25 cellular contexts compared by ENCODE assay signal in the genomic region with DNA sequence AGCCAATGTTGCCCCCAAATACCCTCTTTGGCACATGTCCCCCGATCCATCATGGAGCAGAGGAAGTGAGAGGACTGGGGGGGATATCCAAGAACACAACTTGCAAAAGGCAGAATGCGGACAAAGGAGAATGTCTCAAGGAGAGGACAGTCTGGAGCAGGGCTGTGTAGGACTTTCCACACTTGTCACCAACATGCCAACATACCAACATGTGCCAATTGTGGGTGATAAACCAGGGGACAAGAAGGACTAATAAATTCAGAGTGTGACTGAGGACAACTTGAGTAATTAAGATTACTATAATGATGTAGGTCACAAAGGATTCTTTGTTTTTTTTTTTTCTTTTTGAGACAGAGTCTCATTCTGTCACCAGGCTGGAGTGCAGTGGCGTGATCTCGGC. TPM values are rescaled to one million over a fixed set of nuclear protein-coding genes. Genes with fewer than 3 reads are reported as not detected.
DNase-seq lines count a peak whose midpoint lies in the region; ATAC-seq, FAIRE-seq and TF ChIP-seq lines count a peak whose summit lies in the region.
"Had no signal": no experiment of that assay in that cellular context is flagged by ENCODE, and none has a peak within 500 bp of the region (broad histone marks: within the 10 kb centered on the region; RNA-seq: fewer than 3 reads in every experiment).

No MANE protein-coding gene starts in this region.

- H3K27ac ChIP-seq in HepG2 (ENCODE audit: extremely low read length, insufficient read depth, low read length) (no peak overlapping the region), right lobe of liver (no peak overlapping the region), neural progenitor cell (no peak overlapping the region), endodermal cell (ENCODE audit: low read depth, low read length) (no peak overlapping the region)
- H3K27ac ChIP-seq: 22Rv1; BLaER1 treated with 17β-estradiol and CSF1 and Interleukin-3, amounts not matched to agents 10 nM and 100 nM; GM23248 had no signal

- H2AFZ ChIP-seq in HepG2 (ENCODE audit: low read length) (no peak overlapping the region), neural progenitor cell (replicated peaks) (peak overlapping the region; percentile 57)
- H2AFZ ChIP-seq: GM23248 had no signal

- H3K27me3 ChIP-seq in HepG2 (ENCODE audit: control insufficient read depth in 1 of 2, insufficient read depth in 2 of 2, low read length in 2 of 2), result no peaks in the 10 kb centered on the region; a peak in 1 of 5 replicates
- no peaks in the 10 kb centered on the region for H3K27me3 ChIP-seq in right lobe of liver
- no peaks in the 10 kb centered on the region for H3K27me3 ChIP-seq in neural progenitor cell
- peaks cover 41% of the 10 kb centered on the region for H3K27me3 ChIP-seq in endodermal cell (ENCODE audit: control insufficient read depth, insufficient read depth, low read length, poor library complexity, severe bottlenecking)
- H3K27me3 ChIP-seq: BE2C; BLaER1 treated with 17β-estradiol and CSF1 and Interleukin-3, amounts not matched to agents 10 nM and 100 nM had no signal

- H3K4me3 ChIP-seq in HepG2 (replicated peaks in 1 of 3; ENCODE audit: insufficient read depth in 1 of 3, low read depth in 2 of 3, low read length in 3 of 3) (no peak overlapping the region), right lobe of liver (no peak overlapping the region), neural progenitor cell (no peak overlapping the region), endodermal cell (ENCODE audit: low read length) (no peak overlapping the region)
- H3K4me3 ChIP-seq: BLaER1 treated with 17β-estradiol and CSF1 and Interleukin-3, amounts not matched to agents 10 nM and 100 nM; GM23248 had no signal

- H3K36me3 Mint-ChIP-seq in dendritic cell treated with granulocyte-macrophage colony-stimulating factor and Interleukin-4, amounts not matched to agents 40 ng/mL and 50 ng/mL, for 4 days (ENCODE audit: low read depth), result no peaks in the 10 kb centered on the region
- H3K36me3 Mint-ChIP-seq in neural progenitor cell (no peaks in the 10 kb centered on the region), endodermal cell (ENCODE audit: low read depth) (no peaks in the 10 kb centered on the region)
- H3K36me3 Mint-ChIP-seq: CD8-positive, alpha-beta T cell had no signal

- no peaks in the 10 kb centered on the region for H3K9me3 Mint-ChIP-seq in dendritic cell treated with granulocyte-macrophage colony-stimulating factor and Interleukin-4, amounts not matched to agents 40 ng/mL and 50 ng/mL, for 4 days
- H3K9me3 Mint-ChIP-seq in neural progenitor cell (no peaks in the 10 kb centered on the region), endodermal cell (no peaks in the 10 kb centered on the region)
- H3K9me3 Mint-ChIP-seq: CD4-positive, CD25-positive, alpha-beta regulatory T cell; CD8-positive, alpha-beta T cell had no signal

- H3K79me2 ChIP-seq in HepG2 (ENCODE audit: insufficient read depth, low read length), result no peaks in the 10 kb centered on the region
- no peaks in the 10 kb centered on the region for H3K79me2 ChIP-seq in neural progenitor cell (ENCODE audit: low read depth)

- no TSS peak for BruUV-seq in HepG2 (replicated peaks; lab: Mats Ljungman, UMichigan)

- no peak for FAIRE-seq in HepG2 (lab: Jason Lieb, UNC)
- FAIRE-seq: A204.1, G401.6, GM12892, GM19239, H1 had no signal

- no peak overlapping the region for H3K9ac ChIP-seq in HepG2 (ENCODE audit: insufficient read depth, low read depth, low read length)
- no peak overlapping the region for H3K9ac ChIP-seq in neural progenitor cell
- no peak overlapping the region for H3K9ac ChIP-seq in endodermal cell (ENCODE audit: extremely low read depth, low read length, poor library complexity, severe bottlenecking)
- H3K9ac ChIP-seq: BLaER1 treated with 17β-estradiol and CSF1 and Interleukin-3, amounts not matched to agents 10 nM and 100 nM; GM23248 had no signal

- ATAC-seq in HepG2 (peak; percentile 59), right lobe of liver (no peak), GM18520 (IDR thresholded peaks at IDR 0.05; ENCODE audit: unreplicated experiment) (no peak)
- ATAC-seq: CD8-positive, alpha-beta T cell had no signal

- peaks cover 42% of the 10 kb centered on the region for H3K4me1 Mint-ChIP-seq in dendritic cell treated with granulocyte-macrophage colony-stimulating factor and Interleukin-4, amounts not matched to agents 40 ng/mL and 50 ng/mL, for 4 days (ENCODE audit: low read depth)
- H3K4me1 Mint-ChIP-seq in neural progenitor cell, result peaks cover 3% of the 10 kb centered on the region
- H3K4me1 Mint-ChIP-seq in endodermal cell, result peaks cover 10% of the 10 kb centered on the region
- H3K4me1 Mint-ChIP-seq: CD4-positive, CD25-positive, alpha-beta regulatory T cell had no signal

- TF ChIP-seq CTCF in HepG2 (CRISPR knock-in tag; IDR thresholded peaks at IDR 0.05) (no peak), right lobe of liver (IDR thresholded peaks at IDR 0.05) (no peak), neural progenitor cell (IDR thresholded peaks at IDR 0.05) (no peak), endodermal cell (conservative IDR thresholded peaks at IDR 0.05) (no peak)

- H3K27ac Mint-ChIP-seq in dendritic cell treated with granulocyte-macrophage colony-stimulating factor and Interleukin-4, amounts not matched to agents 40 ng/mL and 50 ng/mL, for 4 days, result peak overlapping the region; percentile 1
- H3K27ac Mint-ChIP-seq in neural progenitor cell (peak overlapping the region; percentile 55), endodermal cell (no peak overlapping the region)
- H3K27ac Mint-ChIP-seq: CD4-positive, CD25-positive, alpha-beta regulatory T cell; CD8-positive, alpha-beta T cell had no signal

- intact Hi-C loops in HepG2 (cut with micrococcal nuclease; ENCODE audit: unreplicated experiment) (no loop called here), right lobe of liver (cut with DNase I) (no loop called here)
- intact Hi-C loops in dendritic cell treated with granulocyte-macrophage colony-stimulating factor and Interleukin-4, amounts not matched to agents 40 ng/mL and 50 ng/mL, for 4 days (cut with micrococcal nuclease), result no loop called here

- TF ChIP-seq POLR2A in HepG2 (IDR thresholded peaks at IDR 0.05; ENCODE audit: insufficient read depth in 1 of 2, low read depth in 2 of 2, low read length in 2 of 2) (no peak), right lobe of liver (IDR thresholded peaks at IDR 0.05) (no peak)

- TF ChIP-seq RAD21 in HepG2 (CRISPR knock-in tag; IDR thresholded peaks at IDR 0.05), result no peak

- no peaks in the 10 kb centered on the region for H3K27me3 Mint-ChIP-seq in dendritic cell treated with granulocyte-macrophage colony-stimulating factor and Interleukin-4, amounts not matched to agents 40 ng/mL and 50 ng/mL, for 4 days
- peaks cover 2% of the 10 kb centered on the region for H3K27me3 Mint-ChIP-seq in neural progenitor cell (ENCODE audit: insufficient read depth, low read depth)
- H3K27me3 Mint-ChIP-seq in endodermal cell (ENCODE audit: insufficient read depth), result peaks cover 58% of the 10 kb centered on the region

- in situ Hi-C loops in HepG2 (cut with HindIII; ENCODE audit: extremely low pct_ligation_motif_present, low pct_unique_long_range_greater_than_20kb), result no loop called here

- CTCF ChIA-PET in HepG2 (lab: Yijun Ruan, JAX; ENCODE audit: low intra/inter-chr PET ratio, low total read pairs), result no interaction called here

- H3K4me3 Mint-ChIP-seq in dendritic cell treated with granulocyte-macrophage colony-stimulating factor and Interleukin-4, amounts not matched to agents 40 ng/mL and 50 ng/mL, for 4 days, result no peak overlapping the region
- H3K4me3 Mint-ChIP-seq in neural progenitor cell, result no peak overlapping the region
- H3K4me3 Mint-ChIP-seq in endodermal cell, result no peak overlapping the region
- H3K4me3 Mint-ChIP-seq: CD4-positive, CD25-positive, alpha-beta regulatory T cell; CD8-positive, alpha-beta T cell had no signal

- no peaks in the 10 kb centered on the region for H3K9me3 ChIP-seq in HepG2 (ENCODE audit: low read length)
- no peaks in the 10 kb centered on the region for H3K9me3 ChIP-seq in right lobe of liver
- no peaks in the 10 kb centered on the region for H3K9me3 ChIP-seq in neural progenitor cell (ENCODE audit: low read depth)
- no peaks in the 10 kb centered on the region for H3K9me3 ChIP-seq in endodermal cell (ENCODE audit: control insufficient read depth, low read length)
- H3K9me3 ChIP-seq: BE2C, Caco-2 had no signal

- TF ChIP-seq EP300 in HepG2 (IDR thresholded peaks at IDR 0.05; ENCODE audit: low read depth in 2 of 2, low read length in 2 of 2) (no peak), HepG2 (CRISPR knock-in tag; IDR thresholded peaks at IDR 0.05; ENCODE audit: borderline replicate concordance) (no peak)

- POLR2A ChIA-PET in HepG2 (lab: Yijun Ruan, JAX), result interaction anchor here (0.7 to 2.0 kb wide), 2 partner anchors 12 kb away, joined by 3 to 6 read pairs; a partner anchor contains a TSS

- DNase-seq in HepG2 (ENCODE audit: low spot score), result no peak
- no peak for DNase-seq in right lobe of liver
- DNase-seq in neural progenitor cell (ENCODE audit: low spot score), result no peak
- no peak for DNase-seq in NCI-H774 (lab: John Stamatoyannopoulos, UW)
- no peak for DNase-seq in endodermal cell
- no peak for DNase-seq in activated CD4-positive, CD25-positive, alpha-beta regulatory T cell treated with anti-CD3 and anti-CD28 coated beads, Interleukin-2, amount 50 U/mL, for 72 hours
- DNase-seq: BE2C; CD4-positive, CD25-positive, alpha-beta regulatory T cell; CD8-positive, alpha-beta T cell; DMS153; DND-41; GM23248; H7; HCEC 1CT had no signal

- H3K4me2 ChIP-seq in HepG2 (ENCODE audit: low read depth, low read length), result peak overlapping the region; percentile 20
- no peak overlapping the region for H3K4me2 ChIP-seq in neural progenitor cell
- H3K4me2 ChIP-seq: BLaER1 treated with 17β-estradiol and CSF1 and Interleukin-3, amounts not matched to agents 10 nM and 100 nM had no signal

- H3K36me3 ChIP-seq in HepG2 (replicated peaks in 1 of 2; ENCODE audit: control insufficient read depth in 1 of 2, insufficient read depth in 2 of 2, low read length in 2 of 2) (no peaks in the 10 kb centered on the region), right lobe of liver (no peaks in the 10 kb centered on the region), neural progenitor cell (no peaks in the 10 kb centered on the region), endodermal cell (ENCODE audit: control insufficient read depth, insufficient read depth, low read length) (no peaks in the 10 kb centered on the region)
- H3K36me3 ChIP-seq: BE2C; BLaER1 treated with 17β-estradiol and CSF1 and Interleukin-3, amounts not matched to agents 10 nM and 100 nM had no signal

- H3F3A ChIP-seq in neural progenitor cell (ENCODE audit: low read depth), result no peaks in the 10 kb centered on the region

- no peaks in the 10 kb centered on the region for H4K20me1 ChIP-seq in HepG2 (ENCODE audit: insufficient read depth, low read length)
- H4K20me1 ChIP-seq in neural progenitor cell (ENCODE audit: low read depth), result no peaks in the 10 kb centered on the region
- H4K20me1 ChIP-seq: BLaER1 treated with 17β-estradiol and CSF1 and Interleukin-3, amounts not matched to agents 10 nM and 100 nM had no signal

- WGBS in HepG2 (ENCODE audit: low lambda C conversion rate), result 48% methylated on average over 4 of the region's 4 CpGs
- WGBS in right lobe of liver (ENCODE audit: insufficient coverage, low coverage, low lambda C conversion rate, missing lambda C conversion rate), result 65% methylated on average over 2 of the region's 4 CpGs
- WGBS in endodermal cell (ENCODE audit: insufficient coverage in 1 of 2, insufficient read length in 1 of 2), 2 experiments, result 93 to 100% methylated on average over 3 to 4 of the region's 4 CpGs

- H3K4me1 ChIP-seq in HepG2 (ENCODE audit: insufficient read depth, low read length) (peaks cover 34% of the 10 kb centered on the region), right lobe of liver (no peaks in the 10 kb centered on the region), neural progenitor cell (peaks cover 5% of the 10 kb centered on the region), endodermal cell (ENCODE audit: control insufficient read depth, insufficient read depth, low read length) (no peaks in the 10 kb centered on the region)
- H3K4me1 ChIP-seq: BE2C had no signal

RNA-seq across cellular contexts. Expression of a gene that starts 8.8 kb away (rescaled TPM):
- total RNA-seq in HepG2 (2016; rRNA removed; fragmentation: Illumina TruSeq; extraction: Trizol) (not detected in 2 replicates), right lobe of liver (under 1 TPM; 0.06 to 0.33 (median 0.09) TPM), neural progenitor cell (ENCODE audit: low replicate concordance) (0.13 and 0.25 TPM in 2 replicates), endodermal cell (not detected)
- total RNA-seq in HepG2 (2016; cell fraction: cytosol; rRNA removed; fragmentation: Illumina TruSeq; extraction: Trizol; ENCODE audit: low read depth), result not detected in 2 replicates
- 0.11 TPM in 1 of 2 replicates, not detected in the other for total RNA-seq in HepG2 (2016; cell fraction: insoluble cytoplasmic fraction; rRNA removed; fragmentation: Illumina TruSeq; extraction: Trizol)
- not detected in 2 replicates for total RNA-seq in HepG2 (2016; cell fraction: membrane; rRNA removed; fragmentation: Illumina TruSeq; extraction: Trizol)
- 0.09 and 0.12 TPM in 2 replicates for total RNA-seq in HepG2 (2016; cell fraction: nucleus; rRNA removed; fragmentation: Illumina TruSeq; extraction: Trizol)
- polyA plus RNA-seq in HepG2 (2011; rRNA removed), result 0.42 and 0.46 TPM in 2 replicates
- 0.16 and 0.17 TPM in 2 replicates for polyA plus RNA-seq in HepG2 (2011; cell fraction: cytosol; rRNA removed)
- 0.64 and 1.1 TPM in 2 replicates for polyA plus RNA-seq in HepG2 (2011; cell fraction: nucleus; rRNA removed)
- 0.05 and 0.16 TPM in 2 replicates for polyA plus RNA-seq in HepG2 (2012)
- not detected in 2 replicates for polyA plus RNA-seq in HepG2 (2016; cell fraction: cytosol; fragmentation: Illumina TruSeq; extraction: Trizol; ENCODE audit: low read depth)
- 0.11 TPM in 1 of 2 replicates, not detected in the other for polyA plus RNA-seq in HepG2 (2016; cell fraction: insoluble cytoplasmic fraction; fragmentation: Illumina TruSeq; extraction: Trizol; ENCODE audit: low read depth)
- polyA plus RNA-seq in HepG2 (2016; cell fraction: membrane; fragmentation: Illumina TruSeq; extraction: Trizol; ENCODE audit: low read depth), result not detected in 2 replicates
- polyA plus RNA-seq in HepG2 (2016; cell fraction: nucleus; fragmentation: Illumina TruSeq; extraction: Trizol; ENCODE audit: insufficient read depth, low read depth), result 0.15 and 0.28 TPM in 2 replicates
- polyA minus RNA-seq in HepG2 (2011; rRNA and poly(A)+ RNA removed; ENCODE audit: low replicate concordance), result 0.42 TPM in 1 of 2 replicates, not detected in the other
- 0.26 TPM in 1 of 2 replicates, not detected in the other for polyA minus RNA-seq in HepG2 (2011; cell fraction: cytosol; rRNA and poly(A)+ RNA removed)
- polyA minus RNA-seq in HepG2 (2011; cell fraction: nucleus; rRNA and poly(A)+ RNA removed), result 0.39 and 0.50 TPM in 2 replicates
- polyA plus RNA-seq in endodermal cell (2013, experiment 1 of 2), result 0.14 TPM
- 0.17 TPM for polyA plus RNA-seq in endodermal cell (2013, experiment 2 of 2)
- total RNA-seq: CD4-positive, CD25-positive, alpha-beta regulatory T cell; CD8-positive, alpha-beta T cell; GM23248 had no signal
- polyA plus RNA-seq: AG04450; CD4-positive, CD25-positive, alpha-beta regulatory T cell; GM23248 had no signal

RNA-seq across cellular contexts. Expression of a gene that starts 11.9 kb away (rescaled TPM):
- total RNA-seq in HepG2 (2016; rRNA removed; fragmentation: Illumina TruSeq; extraction: Trizol) (67.3 and 74.9 TPM in 2 replicates), right lobe of liver (10 to 100 TPM; 37.9 to 53.3 (median 45.3) TPM), neural progenitor cell (ENCODE audit: low replicate concordance) (60.8 and 65.0 TPM in 2 replicates), endodermal cell (10 to 100 TPM; 36.4 to 40.6 TPM)
- 7.2 and 7.5 TPM in 2 replicates for total RNA-seq in HepG2 (2016; cell fraction: cytosol; rRNA removed; fragmentation: Illumina TruSeq; extraction: Trizol; ENCODE audit: low read depth)
- total RNA-seq in HepG2 (2016; cell fraction: insoluble cytoplasmic fraction; rRNA removed; fragmentation: Illumina TruSeq; extraction: Trizol), result 67.5 and 68.5 TPM in 2 replicates
- total RNA-seq in HepG2 (2016; cell fraction: membrane; rRNA removed; fragmentation: Illumina TruSeq; extraction: Trizol), result 20.7 and 21.7 TPM in 2 replicates
- total RNA-seq in HepG2 (2016; cell fraction: nucleus; rRNA removed; fragmentation: Illumina TruSeq; extraction: Trizol), result 113 and 120 TPM in 2 replicates
- polyA plus RNA-seq in HepG2 (2011; rRNA removed), result 52.0 and 66.3 TPM in 2 replicates
- 29.4 and 43.0 TPM in 2 replicates for polyA plus RNA-seq in HepG2 (2011; cell fraction: cytosol; rRNA removed)
- polyA plus RNA-seq in HepG2 (2011; cell fraction: nucleus; rRNA removed), result 53.6 and 57.1 TPM in 2 replicates
- polyA plus RNA-seq in HepG2 (2012), result 53.3 and 55.6 TPM in 2 replicates
- 2.4 and 3.2 TPM in 2 replicates for polyA plus RNA-seq in HepG2 (2016; cell fraction: cytosol; fragmentation: Illumina TruSeq; extraction: Trizol; ENCODE audit: low read depth)
- 53.0 and 55.3 TPM in 2 replicates for polyA plus RNA-seq in HepG2 (2016; cell fraction: insoluble cytoplasmic fraction; fragmentation: Illumina TruSeq; extraction: Trizol; ENCODE audit: low read depth)
- 8.8 and 9.7 TPM in 2 replicates for polyA plus RNA-seq in HepG2 (2016; cell fraction: membrane; fragmentation: Illumina TruSeq; extraction: Trizol; ENCODE audit: low read depth)
- 90.3 and 105 TPM in 2 replicates for polyA plus RNA-seq in HepG2 (2016; cell fraction: nucleus; fragmentation: Illumina TruSeq; extraction: Trizol; ENCODE audit: insufficient read depth, low read depth)
- polyA minus RNA-seq in HepG2 (2011; rRNA and poly(A)+ RNA removed; ENCODE audit: low replicate concordance), result 75.6 and 86.1 TPM in 2 replicates
- polyA minus RNA-seq in HepG2 (2011; cell fraction: cytosol; rRNA and poly(A)+ RNA removed), result 50.6 and 54.7 TPM in 2 replicates
- polyA minus RNA-seq in HepG2 (2011; cell fraction: nucleus; rRNA and poly(A)+ RNA removed), result 204 and 254 TPM in 2 replicates
- 37.4 TPM for polyA plus RNA-seq in endodermal cell (2013, experiment 1 of 2)
- 32.5 TPM for polyA plus RNA-seq in endodermal cell (2013, experiment 2 of 2)
